In genomic region chr3:172226831-172227230, GRCh38 we compare ENCODE assay signal across 18 cellular contexts.
DNase-seq lines count a peak whose midpoint lies in the region; ATAC-seq, FAIRE-seq and TF ChIP-seq lines count a peak whose summit lies in the region.
"Had no signal": no experiment of that assay in that cellular context is flagged by ENCODE, and none has a peak within 500 bp of the region (broad histone marks: within the 10 kb centered on the region; RNA-seq: fewer than 3 reads in every experiment).

No MANE protein-coding gene starts in this region.

- H3K4me1 Mint-ChIP-seq in immature natural killer cell = peaks cover 58 to 84% of the 10 kb centered on the region in 2 donors

- H3F3A ChIP-seq in smooth muscle cell (ENCODE audit: low read depth) = peaks cover 37% of the 10 kb centered on the region

- TF ChIP-seq EP300 in HepG2 (IDR thresholded peaks at IDR 0.05; ENCODE audit: low read depth in 2 of 2, low read length in 2 of 2) (no peak), HepG2 (CRISPR knock-in tag; IDR thresholded peaks at IDR 0.05; ENCODE audit: borderline replicate concordance) (no peak)

- H3K9me3 ChIP-seq in HepG2 (ENCODE audit: low read length) (no peaks in the 10 kb centered on the region), right lobe of liver (no peaks in the 10 kb centered on the region), hepatocyte (ENCODE audit: low read depth) (no peaks in the 10 kb centered on the region), smooth muscle cell (replicated peaks; ENCODE audit: low read depth) (no peaks in the 10 kb centered on the region)
- H3K9me3 ChIP-seq: BLaER1 had no signal

- H4K20me1 ChIP-seq in HepG2 (ENCODE audit: insufficient read depth, low read length) = peaks cover 96% of the 10 kb centered on the region
- peaks cover 12% of the 10 kb centered on the region for H4K20me1 ChIP-seq in hepatocyte (ENCODE audit: insufficient read depth, poor library complexity, severe bottlenecking)
- H4K20me1 ChIP-seq in smooth muscle cell (ENCODE audit: low read depth) = peaks cover 100% of the 10 kb centered on the region

- TF ChIP-seq POLR2A in HepG2 (IDR thresholded peaks at IDR 0.05; ENCODE audit: insufficient read depth in 1 of 2, low read depth in 2 of 2, low read length in 2 of 2) = 0 out of 4 replicates have a peak, but pooled peaks of 1 of the 2 experiments have one; percentile 22
- TF ChIP-seq POLR2A in right lobe of liver (IDR thresholded peaks at IDR 0.05) = no peak

- H3K36me3 Mint-ChIP-seq in immature natural killer cell = peaks cover 26 to 29% (median 26%) of the 10 kb centered on the region in 3 donors

- no peak for TF ChIP-seq RAD21 in HepG2 (CRISPR knock-in tag; IDR thresholded peaks at IDR 0.05)

- no peak overlapping the region for H3K4me3 Mint-ChIP-seq in immature natural killer cell
- H3K4me3 Mint-ChIP-seq: CD14-positive monocyte; CD8-positive, alpha-beta T cell; H9 had no signal

- H3K27me3 Mint-ChIP-seq in immature natural killer cell (ENCODE audit: low read depth in 3 of 3) = peaks cover 0 to 2% (median 0%) of the 10 kb centered on the region in 3 donors

- CTCF ChIA-PET in HepG2 (lab: Yijun Ruan, JAX; ENCODE audit: low intra/inter-chr PET ratio, low total read pairs) = no interaction called here

- no peak overlapping the region for H3K27ac Mint-ChIP-seq in immature natural killer cell
- H3K27ac Mint-ChIP-seq: CD8-positive, alpha-beta T cell had no signal

- WGBS in HepG2 (ENCODE audit: low lambda C conversion rate) = 94% methylated on average over 5 of the region's 5 CpGs
- 93% methylated on average over 4 of the region's 5 CpGs for WGBS in right lobe of liver (ENCODE audit: insufficient coverage, low coverage, low lambda C conversion rate, missing lambda C conversion rate)
- 98% methylated on average over 5 of the region's 5 CpGs for WGBS in hepatocyte (ENCODE audit: low lambda C conversion rate, missing lambda C conversion rate)
- WGBS in smooth muscle cell (ENCODE audit: low lambda C conversion rate) = 98% methylated on average over 5 of the region's 5 CpGs

- peaks cover 92% of the 10 kb centered on the region for H3K79me2 ChIP-seq in HepG2 (ENCODE audit: insufficient read depth, low read length)
- H3K79me2 ChIP-seq in hepatocyte = peaks cover 86% of the 10 kb centered on the region
- peaks cover 99% of the 10 kb centered on the region for H3K79me2 ChIP-seq in smooth muscle cell (ENCODE audit: low read depth)

- H3K4me2 ChIP-seq in HepG2 (ENCODE audit: low read depth, low read length) = no peak overlapping the region
- H3K4me2 ChIP-seq in hepatocyte = no peak overlapping the region
- H3K4me2 ChIP-seq in smooth muscle cell = no peak overlapping the region
- H3K4me2 ChIP-seq: BLaER1 had no signal

- no peak for FAIRE-seq in HepG2 (lab: Jason Lieb, UNC)
- FAIRE-seq: G401.6, GM12891, GM19239, H1 had no signal

- ATAC-seq in HepG2 (no peak), right lobe of liver (no peak)
- ATAC-seq: CD8-positive, alpha-beta T cell had no signal

- intact Hi-C loops in HepG2 (cut with micrococcal nuclease; ENCODE audit: unreplicated experiment) = no loop called here
- intact Hi-C loops in right lobe of liver (cut with DNase I) = no loop called here

- no TSS peak for BruUV-seq in HepG2 (replicated peaks; lab: Mats Ljungman, UMichigan)

- in situ Hi-C loops in HepG2 (cut with HindIII; ENCODE audit: extremely low pct_ligation_motif_present, low pct_unique_long_range_greater_than_20kb) = no loop called here

- DNase-seq in HepG2 (ENCODE audit: low spot score) = no peak
- DNase-seq in right lobe of liver = no peak
- DNase-seq in hepatocyte (ENCODE audit: low spot score) = no peak
- no peak for DNase-seq in smooth muscle cell (lab: John Stamatoyannopoulos, UW; ENCODE audit: unreplicated experiment)
- DNase-seq in immature natural killer cell = no peak
- DNase-seq in activated CD8-positive, alpha-beta memory T cell treated with anti-CD3 and anti-CD28 coated beads for 24 hours = no peak
- DNase-seq in DMS79 treated with DMSO at 0.1 percent for 48 hours (lab: John Stamatoyannopoulos, UW) = no peak
- DNase-seq: 8988T; CD8-positive, alpha-beta T cell; DMS 273 treated with DMSO at 0.1 percent for 48 hours; DMS53; H9 had no signal

- POLR2A ChIA-PET in HepG2 (lab: Yijun Ruan, JAX) = no interaction called here

- H3K4me1 ChIP-seq in HepG2 (ENCODE audit: insufficient read depth, low read length) = peaks cover 51% of the 10 kb centered on the region
- H3K4me1 ChIP-seq in right lobe of liver = peaks cover 0 to 24% (median 8%) of the 10 kb centered on the region in 4 donors
- peaks cover 14% of the 10 kb centered on the region for H3K4me1 ChIP-seq in hepatocyte (ENCODE audit: insufficient read depth)
- peaks cover 23% of the 10 kb centered on the region for H3K4me1 ChIP-seq in smooth muscle cell (ENCODE audit: low read depth)

- H3K27ac ChIP-seq in HepG2 (ENCODE audit: extremely low read length, insufficient read depth, low read length) (no peak overlapping the region), right lobe of liver (no peak overlapping the region), hepatocyte (peak overlapping the region; percentile 20), smooth muscle cell (ENCODE audit: low read depth) (peak overlapping the region; percentile 51)
- H3K27ac ChIP-seq: BLaER1 had no signal

- TF ChIP-seq CTCF in HepG2 (CRISPR knock-in tag; IDR thresholded peaks at IDR 0.05) (no peak), right lobe of liver (IDR thresholded peaks at IDR 0.05) (no peak), hepatocyte (IDR thresholded peaks at IDR 0.05; ENCODE audit: poor library complexity) (no peak), smooth muscle cell (IDR thresholded peaks at IDR 0.05; ENCODE audit: borderline replicate concordance, insufficient read depth, poor library complexity, severe bottlenecking) (no peak)

- H2AFZ ChIP-seq in HepG2 (ENCODE audit: low read length) (no peak overlapping the region), hepatocyte (no peak overlapping the region), smooth muscle cell (ENCODE audit: low read depth) (no peak overlapping the region)

- H3K4me3 ChIP-seq in HepG2 (replicated peaks in 1 of 3; ENCODE audit: insufficient read depth in 1 of 3, low read depth in 2 of 3, low read length in 3 of 3) (no peak overlapping the region), right lobe of liver (no peak overlapping the region), hepatocyte (no peak overlapping the region), smooth muscle cell (no peak overlapping the region)
- H3K4me3 ChIP-seq: BLaER1 had no signal

- H3K9me3 Mint-ChIP-seq in immature natural killer cell = no peaks in the 10 kb centered on the region
- H3K9me3 Mint-ChIP-seq: CD14-positive monocyte; CD8-positive, alpha-beta T cell; H9 had no signal

- H3K36me3 ChIP-seq in HepG2 (replicated peaks in 1 of 2; ENCODE audit: control insufficient read depth in 1 of 2, insufficient read depth in 2 of 2, low read length in 2 of 2) (peaks cover 18 to 63% of the 10 kb centered on the region in 2 experiments), right lobe of liver (peaks cover 0 to 14% (median 4%) of the 10 kb centered on the region in 4 donors), hepatocyte (replicated peaks; ENCODE audit: insufficient read depth, low read depth) (peaks cover 3% of the 10 kb centered on the region), smooth muscle cell (ENCODE audit: low read depth) (peaks cover 8% of the 10 kb centered on the region)

- H3K27me3 ChIP-seq in HepG2 (ENCODE audit: control insufficient read depth in 1 of 2, insufficient read depth in 2 of 2, low read length in 2 of 2) = no peaks in the 10 kb centered on the region
- H3K27me3 ChIP-seq in right lobe of liver = no peaks in the 10 kb centered on the region
- H3K27me3 ChIP-seq in hepatocyte = no peaks in the 10 kb centered on the region
- H3K27me3 ChIP-seq in smooth muscle cell (ENCODE audit: low read depth) = no peaks in the 10 kb centered on the region
- H3K27me3 ChIP-seq: BLaER1 had no signal

- no peaks in the 10 kb centered on the region for H3K9me2 ChIP-seq in hepatocyte (replicated peaks; ENCODE audit: insufficient read depth)

- no peak overlapping the region for H3K9ac ChIP-seq in HepG2 (ENCODE audit: insufficient read depth, low read depth, low read length)
- H3K9ac ChIP-seq in smooth muscle cell (ENCODE audit: low read depth) = no peak overlapping the region
- H3K9ac ChIP-seq: BLaER1 had no signal

TF ChIP-seq in HepG2, 621 proteins besides CTCF, POLR2A, EP300 and RAD21:
- TF ChIP-seq RBM22 (optimal IDR thresholded peaks at IDR 0.05; ENCODE audit: low read length) (peak; percentile 98), NFKBIZ (CRISPR knock-in tag; IDR thresholded peaks at IDR 0.05) (no peak)

Comparison
In these comparisons a context has a peak if more than half of its experiments do, and no peak if none do; other contexts are left out.
1. H3K27ac ChIP-seq: peak in hepatocyte (single experiment) and smooth muscle cell (single experiment); none in HepG2 (single experiment) and right lobe of liver (0 of 3).